In genomic region chr15:56245871-56246814, GRCh38 we compare ENCODE assay signal across 1 cellular context.
A peak's percentile ranks its signal among the peaks of the same experiment; 100 is the strongest.
TF ChIP-seq lines count a peak whose summit lies in the region.

No MANE protein-coding gene starts in this region.

TF ChIP-seq in HEK293, 187 proteins besides CTCF, POLR2A, EP300 and RAD21 (continued from another document):
- TF ChIP-seq ZNF518A (tag by site-specific recombination; conservative IDR thresholded peaks at IDR 0.05; ENCODE audit: low read depth) (peak; percentile 36; the same call in 1 of the 2 replicates), ZNF426 (tag by site-specific recombination; IDR thresholded peaks at IDR 0.05) (0 out of 2 replicates have a peak, but pooled peaks have one; percentile 4), ZSCAN30 (tag by site-specific recombination; IDR thresholded peaks at IDR 0.05) (peak; percentile 93), ZNF629 (tag by site-specific recombination; IDR thresholded peaks at IDR 0.05) (peak; percentile 46)
TF ChIP-seq in HEK293: peak in this region for 36.
